ENCODE assay signal across 19 cellular contexts in genomic region chr3:44932986-44933944, GRCh38. TPM values are rescaled to one million over a fixed set of nuclear protein-coding genes. Genes with fewer than 3 reads are reported as not detected.
"Had no signal": no experiment of that assay in that cellular context is flagged by ENCODE, and none has a peak within 500 bp of the region (broad histone marks: within the 10 kb centered on the region; RNA-seq: fewer than 3 reads in every experiment).

No MANE protein-coding gene starts in this region.

- H3K4me1 Mint-ChIP-seq: mesothelial cell of epicardium had no signal

- H3K27me3 Mint-ChIP-seq: activated CD4-positive, alpha-beta T cell treated with anti-CD3 and anti-CD28 coated beads, Interleukin-2, amount 10 ng/mL, durations not matched to agents 24 days and 14 days; activated naive CD8-positive, alpha-beta T cell; dendritic cell treated with granulocyte-macrophage colony-stimulating factor and Interleukin-4, amounts not matched to agents 40 ng/mL and 50 ng/mL, for 4 days had no signal

- H3K27me3 ChIP-seq: neutrophil, right atrium auricular region had no signal

- H3K4me1 ChIP-seq: right atrium auricular region had no signal

- H3K9me3 Mint-ChIP-seq: activated CD4-positive, alpha-beta T cell treated with anti-CD3 and anti-CD28 coated beads, Interleukin-2, amount 10 ng/mL, durations not matched to agents 24 days and 14 days; dendritic cell treated with granulocyte-macrophage colony-stimulating factor and Interleukin-4, amounts not matched to agents 40 ng/mL and 50 ng/mL, for 4 days; immature natural killer cell; mesothelial cell of epicardium; WTC11 had no signal

- H3K27ac Mint-ChIP-seq: activated CD4-positive, alpha-beta T cell treated with anti-CD3 and anti-CD28 coated beads, Interleukin-2, amount 10 ng/mL, durations not matched to agents 24 days and 14 days; activated naive CD8-positive, alpha-beta T cell; dendritic cell treated with granulocyte-macrophage colony-stimulating factor and Interleukin-4, amounts not matched to agents 40 ng/mL and 50 ng/mL, for 4 days; mesothelial cell of epicardium; WTC11 had no signal

- ATAC-seq: esophagus mucosa, left colon, SK-N-SH treated with all-trans-retinoic acid at 6 μM for 48 hours, WTC11 had no signal

- H3K9me3 ChIP-seq: neutrophil, right atrium auricular region had no signal

- H3K4me3 Mint-ChIP-seq: activated CD4-positive, alpha-beta T cell treated with anti-CD3 and anti-CD28 coated beads, Interleukin-2, amount 10 ng/mL, durations not matched to agents 24 days and 14 days; activated naive CD8-positive, alpha-beta T cell; dendritic cell treated with granulocyte-macrophage colony-stimulating factor and Interleukin-4, amounts not matched to agents 40 ng/mL and 50 ng/mL, for 4 days; immature natural killer cell; mesothelial cell of epicardium; WTC11 had no signal

- H3K27ac ChIP-seq: neutrophil, right atrium auricular region had no signal

- H3K4me3 ChIP-seq: right atrium auricular region had no signal

- DNase-seq: activated CD4-positive, alpha-beta T cell treated with anti-CD3 and anti-CD28 coated beads, Interleukin-2, amount 10 ng/mL, durations not matched to agents 24 days and 14 days; cerebellar nuclear complex; immature natural killer cell; left colon; small intestine; trophoblast cell had no signal

RNA-seq across cellular contexts. Expression of gene TGM4, which starts 58.9 kb away (rescaled TPM):
- total RNA-seq: activated CD4-positive, alpha-beta T cell treated with anti-CD3 and anti-CD28 coated beads, Interleukin-2, amount 10 ng/mL, durations not matched to agents 24 days and 14 days; esophagus mucosa; glomerular endothelial cell; left colon; myocyte; posterior vena cava; right atrium auricular region; subcutaneous adipose tissue; T-helper 1 cell treated with Interleukin-12 subunit alpha and Interleukin-12 subunit beta and Interleukin-4 antibody, amounts not matched to agents 30 ng/mL and 1 ng/mL, for 36 hours; WTC11 had no signal
